ENCODE assay signal across 1 cellular context in genomic region chr15:78847387-78847786, GRCh38.
TF ChIP-seq lines count a peak whose summit lies in the region.

No MANE protein-coding gene starts in this region.

TF ChIP-seq in WTC11, 78 proteins besides CTCF, POLR2A, EP300 and RAD21:
- TF ChIP-seq NFYB (CRISPR knock-in tag; conservative IDR thresholded peaks at IDR 0.05; ENCODE audit: low read depth) = 0 out of 2 replicates have a peak, but pooled peaks have one; percentile 24
